Comparison of ENCODE assay signal across 8 cellular contexts in genomic region chr1:150974580-150975478, GRCh38. TPM values are rescaled to one million over a fixed set of nuclear protein-coding genes. Genes with fewer than 3 reads are reported as not detected.
DNase-seq lines count a peak whose midpoint lies in the region; ATAC-seq and TF ChIP-seq lines count a peak whose summit lies in the region.

Gene CERS2 (minus strand): TSS chr1:150974835. CDS start chr1:150969090, 5,745 bp downstream.

- DNase-seq in SIG-M5 treated with dmso at 0.1 percent for 504 hours (lab: John Stamatoyannopoulos, UW; ENCODE audit: unreplicated experiment) = peak; percentile 73
- no peak for DNase-seq in SIG-M5 (lab: John Stamatoyannopoulos, UW)
- DNase-seq in NCI-H510A treated with DMSO at 0.1 percent for 48 hours (lab: John Stamatoyannopoulos, UW) = peak; percentile 38
- DNase-seq in activated CD8-positive, alpha-beta T cell treated with anti-CD3 and anti-CD28 coated beads for 36 hours = peak; percentile 72
- DNase-seq in ecto neural progenitor cell (ENCODE audit: low spot score) = peak; percentile 88
- peak; percentile 90 for DNase-seq in lower lobe of right lung
- DNase-seq in stimulated activated CD4-positive, alpha-beta T cell treated with anti-CD3 and anti-CD28 coated beads, TNF-alpha, amount 100 ng/mL, for 24 hours (ENCODE audit: low read depth in 3 of 3) = peak; percentile 29 to 65 (median 41)

- ATAC-seq in HG03064 (IDR thresholded peaks at IDR 0.05; ENCODE audit: low read depth, unreplicated experiment) = peak; percentile 48
- peak; percentile 44 for ATAC-seq in activated CD8-positive, alpha-beta T cell treated with anti-CD3 and anti-CD28 coated beads for 36 hours
- peak; percentile 74 to 78 for ATAC-seq in lower lobe of right lung

- intact Hi-C loops in activated CD8-positive, alpha-beta T cell treated with anti-CD3 and anti-CD28 coated beads for 36 hours (cut with micrococcal nuclease) = loop anchor here (5.0 kb wide), 1 partner anchor 48 kb away; the partner anchor contains the start of gene SETDB1
- intact Hi-C loops in lower lobe of right lung (cut with DNase I) = no loop called here

- H3K27ac Mint-ChIP-seq in activated CD8-positive, alpha-beta T cell treated with anti-CD3 and anti-CD28 coated beads for 36 hours = peak within 1 kb of the TSS; percentile 90

- H3K9me3 Mint-ChIP-seq in activated CD8-positive, alpha-beta T cell treated with anti-CD3 and anti-CD28 coated beads for 36 hours = no peaks in the 10 kb centered on the region

- H3K4me3 ChIP-seq in lower lobe of right lung = peak within 1 kb of the TSS; percentile 89

- no peak for TF ChIP-seq CTCF in activated CD8-positive, alpha-beta T cell treated with anti-CD3 and anti-CD28 coated beads for 36 hours (IDR thresholded peaks at IDR 0.05)
- TF ChIP-seq CTCF in lower lobe of right lung (IDR thresholded peaks at IDR 0.05) = no peak

- no peaks in the 10 kb centered on the region for H3K27me3 Mint-ChIP-seq in activated CD8-positive, alpha-beta T cell treated with anti-CD3 and anti-CD28 coated beads for 36 hours

- no peaks in the 10 kb centered on the region for H3K9me3 ChIP-seq in lower lobe of right lung

- CTCF ChIA-PET in activated CD8-positive, alpha-beta T cell treated with anti-CD3 and anti-CD28 coated beads for 36 hours (lab: Charles Lee) = interaction anchor here (1.0 to 8.4 kb wide), 5 partner anchors 11 to 52 kb away, joined by 4 to 103 read pairs (median 7); partner anchors contain the start of gene MINDY1

- H3K4me3 Mint-ChIP-seq in activated CD8-positive, alpha-beta T cell treated with anti-CD3 and anti-CD28 coated beads for 36 hours = peak within 1 kb of the TSS; percentile 91

- peaks cover 86% of the 10 kb centered on the region for H3K4me1 ChIP-seq in lower lobe of right lung

- peak within 1 kb of the TSS; percentile 93 for H3K27ac ChIP-seq in lower lobe of right lung

- POLR2A ChIA-PET in activated CD8-positive, alpha-beta T cell treated with anti-CD3 and anti-CD28 coated beads for 36 hours (lab: Charles Lee) = interaction anchor here (0.7 to 1.8 kb wide), 10 partner anchors 11 to 395 kb away, joined by 3 to 10 read pairs (median 4); partner anchors contain the start of genes MCL1 and MINDY1

- H3K36me3 Mint-ChIP-seq in activated CD8-positive, alpha-beta T cell treated with anti-CD3 and anti-CD28 coated beads for 36 hours (ENCODE audit: low read depth) = peaks cover 22% of the 10 kb centered on the region

- H3K27me3 ChIP-seq in lower lobe of right lung (ENCODE audit: low read depth) = no peaks in the 10 kb centered on the region

- H3K36me3 ChIP-seq in lower lobe of right lung = no peaks in the 10 kb centered on the region

- peaks cover 66% of the 10 kb centered on the region for H3K4me1 Mint-ChIP-seq in activated CD8-positive, alpha-beta T cell treated with anti-CD3 and anti-CD28 coated beads for 36 hours (ENCODE audit: low read depth)

RNA-seq across cellular contexts. Expression of gene CERS2, which starts in this region (rescaled TPM):
- 100 to 1,000 TPM; 129 to 132 TPM for total RNA-seq in activated CD8-positive, alpha-beta T cell treated with anti-CD3 and anti-CD28 coated beads for 36 hours
- total RNA-seq in lower lobe of right lung = 297 TPM
